ENCODE assay signal across 22 cellular contexts in genomic region chr1:64608651-64609048, GRCh38.
A peak's percentile ranks its signal among the peaks of the same experiment; 100 is the strongest.
DNase-seq lines count a peak whose midpoint lies in the region; ATAC-seq and TF ChIP-seq lines count a peak whose summit lies in the region.
"Had no signal": no experiment of that assay in that cellular context is flagged by ENCODE, and none has a peak within 500 bp of the region (broad histone marks: within the 10 kb centered on the region; RNA-seq: fewer than 3 reads in every experiment).

No MANE protein-coding gene starts in this region.

- no peaks in the 10 kb centered on the region for H3K27me3 ChIP-seq in endodermal cell (ENCODE audit: control insufficient read depth, insufficient read depth, low read length, poor library complexity, severe bottlenecking)
- H3K27me3 ChIP-seq in left lung = no peaks in the 10 kb centered on the region
- H3K27me3 ChIP-seq in subcutaneous abdominal adipose tissue (ENCODE audit: control insufficient read depth in 5 of 5, insufficient read depth in 4 of 5, low read length in 5 of 5) = no peaks in the 10 kb centered on the region
- H3K27me3 ChIP-seq: BE2C, BLaER1 had no signal

- H3K9me3 ChIP-seq in endodermal cell (ENCODE audit: control insufficient read depth, low read length) (peaks cover 48% of the 10 kb centered on the region), left lung (peaks cover 0 to 7% of the 10 kb centered on the region in 2 donors), subcutaneous abdominal adipose tissue (ENCODE audit: control insufficient read depth in 5 of 5, low read length in 5 of 5) (peaks cover 0 to 2% (median 0%) of the 10 kb centered on the region in 5 donors)
- H3K9me3 ChIP-seq: BE2C had no signal

- H3K9me3 Mint-ChIP-seq in endodermal cell = peaks cover 24% of the 10 kb centered on the region
- peaks cover 0 to 7% of the 10 kb centered on the region in 2 donors for H3K9me3 Mint-ChIP-seq in activated naive CD4-positive, alpha-beta T cell treated with anti-CD3 and anti-CD28 coated beads, Interleukin-2, amount 50 U/mL, for 72 hours

- no peaks in the 10 kb centered on the region for H3K4me1 ChIP-seq in endodermal cell (ENCODE audit: control insufficient read depth, insufficient read depth, low read length)
- H3K4me1 ChIP-seq in left lung = no peaks in the 10 kb centered on the region
- H3K4me1 ChIP-seq in subcutaneous abdominal adipose tissue (ENCODE audit: control insufficient read depth in 5 of 5, insufficient read depth in 5 of 5, low read length in 5 of 5) = peaks cover 2 to 21% (median 15%) of the 10 kb centered on the region in 5 donors
- H3K4me1 ChIP-seq: BE2C, BLaER1 had no signal

- H3K9ac ChIP-seq in endodermal cell (ENCODE audit: extremely low read depth, low read length, poor library complexity, severe bottlenecking) (no peak overlapping the region), subcutaneous abdominal adipose tissue (ENCODE audit: low read length in 5 of 5) (no peak overlapping the region)
- H3K9ac ChIP-seq: BLaER1 had no signal

- DNase-seq in endodermal cell = no peak
- no peak for DNase-seq in left lung
- no peak for DNase-seq in effector CD4-positive, alpha-beta T cell
- no peak for DNase-seq in activated naive CD4-positive, alpha-beta T cell treated with anti-CD3 and anti-CD28 coated beads, Interleukin-2, amount 50 U/mL, for 72 hours (ENCODE audit: low spot score in 2 of 2)
- DNase-seq in HuH-7 (ENCODE audit: low spot score) = no peak
- DNase-seq: 8988T; ACHN; BE2C; C1 segment of cervical spinal cord; CD4-positive, alpha-beta memory T cell; CD4-positive, CD25-positive, alpha-beta regulatory T cell; CD8-positive, alpha-beta memory T cell; COR-L47; DMS 273 treated with DMSO at 0.1 percent for 48 hours; DMS153; DMS53; DMS79; GF-D8 had no signal

- H3K4me3 ChIP-seq in endodermal cell (ENCODE audit: low read length) = peak overlapping the region; percentile 65
- H3K4me3 ChIP-seq in left lung = no peak overlapping the region
- H3K4me3 ChIP-seq in subcutaneous abdominal adipose tissue (ENCODE audit: low read depth in 1 of 5, low read length in 5 of 5) = no peak overlapping the region
- H3K4me3 ChIP-seq: BLaER1 had no signal

- H3K36me3 ChIP-seq in endodermal cell (ENCODE audit: control insufficient read depth, insufficient read depth, low read length) (peaks cover 69% of the 10 kb centered on the region), left lung (peaks cover 0 to 6% of the 10 kb centered on the region in 2 donors), subcutaneous abdominal adipose tissue (ENCODE audit: control insufficient read depth in 5 of 5, insufficient read depth in 5 of 5, low read length in 5 of 5) (peaks cover 0 to 8% (median 5%) of the 10 kb centered on the region in 5 donors)
- H3K36me3 ChIP-seq: BE2C had no signal

- intact Hi-C loops in left lung (cut with DNase I) = no loop called here

- TF ChIP-seq CTCF in endodermal cell (conservative IDR thresholded peaks at IDR 0.05) (no peak), left lung (IDR thresholded peaks at IDR 0.05) (no peak)

- H3K27ac Mint-ChIP-seq in endodermal cell = no peak overlapping the region
- H3K27ac Mint-ChIP-seq in activated naive CD4-positive, alpha-beta T cell treated with anti-CD3 and anti-CD28 coated beads, Interleukin-2, amount 50 U/mL, for 72 hours = no peak overlapping the region
- H3K27ac Mint-ChIP-seq: CD14-positive monocyte; CD4-positive, alpha-beta memory T cell; CD4-positive, CD25-positive, alpha-beta regulatory T cell; CD8-positive, alpha-beta memory T cell had no signal

- no peak overlapping the region for H3K4me3 Mint-ChIP-seq in endodermal cell
- H3K4me3 Mint-ChIP-seq: CD14-positive monocyte; CD4-positive, alpha-beta memory T cell; CD4-positive, CD25-positive, alpha-beta regulatory T cell; CD8-positive, alpha-beta memory T cell had no signal

- no peak overlapping the region for H3K27ac ChIP-seq in endodermal cell (ENCODE audit: low read depth, low read length)
- no peak overlapping the region for H3K27ac ChIP-seq in left lung
- peak overlapping the region; percentile 58 for H3K27ac ChIP-seq in subcutaneous abdominal adipose tissue (ENCODE audit: low read depth, low read length)
- H3K27ac ChIP-seq: BLaER1 had no signal

- H3K36me3 Mint-ChIP-seq in endodermal cell (ENCODE audit: low read depth) = peaks cover 38% of the 10 kb centered on the region
- peaks cover 12 to 18% of the 10 kb centered on the region in 2 donors for H3K36me3 Mint-ChIP-seq in activated naive CD4-positive, alpha-beta T cell treated with anti-CD3 and anti-CD28 coated beads, Interleukin-2, amount 50 U/mL, for 72 hours
- H3K36me3 Mint-ChIP-seq: CD4-positive, alpha-beta memory T cell; CD4-positive, CD25-positive, alpha-beta regulatory T cell; CD8-positive, alpha-beta memory T cell had no signal

- no peaks in the 10 kb centered on the region for H3K27me3 Mint-ChIP-seq in endodermal cell (ENCODE audit: insufficient read depth)
- H3K27me3 Mint-ChIP-seq: CD4-positive, alpha-beta memory T cell had no signal

- ATAC-seq in left lung = peak; percentile 79
- ATAC-seq in activated naive CD4-positive, alpha-beta T cell treated with anti-CD3 and anti-CD28 coated beads, Interleukin-2, amount 50 U/mL, for 72 hours = no peak
- ATAC-seq in GM18867 (IDR thresholded peaks at IDR 0.05; ENCODE audit: unreplicated experiment) = no peak

- 92 to 97% methylated on average over 6 of the region's 6 CpGs for WGBS in endodermal cell (ENCODE audit: insufficient coverage in 1 of 2, insufficient read length in 1 of 2), 2 experiments

- H3K4me1 Mint-ChIP-seq in endodermal cell = no peaks in the 10 kb centered on the region
- H3K4me1 Mint-ChIP-seq: CD14-positive monocyte; CD4-positive, alpha-beta memory T cell; CD4-positive, CD25-positive, alpha-beta regulatory T cell; CD8-positive, alpha-beta memory T cell had no signal
